28 cellular contexts compared by ENCODE assay signal in the genomic region with DNA sequence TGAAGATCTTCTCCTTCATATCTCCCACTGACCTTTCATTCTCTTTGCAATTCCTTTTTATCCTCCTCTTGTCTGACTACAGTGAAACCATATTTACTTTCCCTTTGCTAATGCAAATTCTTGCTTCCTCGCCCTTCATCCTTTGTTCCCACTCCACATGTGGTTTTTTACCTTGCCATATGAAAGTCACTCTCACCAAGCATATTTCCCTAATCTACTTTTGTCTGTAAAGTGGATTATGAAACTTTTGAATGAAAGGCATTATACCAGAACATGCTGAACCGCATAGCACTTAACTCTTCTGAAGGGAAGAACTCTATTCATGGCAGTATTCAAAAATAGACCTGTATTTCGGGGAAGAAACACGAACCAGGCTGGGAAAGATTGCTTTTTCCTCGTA. TPM values are rescaled to one million over a fixed set of nuclear protein-coding genes. Genes with fewer than 3 reads are reported as not detected.
A peak's percentile ranks its signal among the peaks of the same experiment; 100 is the strongest.
DNase-seq lines count a peak whose midpoint lies in the region; ATAC-seq and TF ChIP-seq lines count a peak whose summit lies in the region.
"Had no signal": no experiment of that assay in that cellular context is flagged by ENCODE, and none has a peak within 500 bp of the region (broad histone marks: within the 10 kb centered on the region; RNA-seq: fewer than 3 reads in every experiment).

No MANE protein-coding gene starts in this region.

- H3K9me3 ChIP-seq in iPS-18a (ENCODE audit: control insufficient read depth, low read depth, low read length) (no peaks in the 10 kb centered on the region), smooth muscle cell (replicated peaks; ENCODE audit: low read depth) (no peaks in the 10 kb centered on the region)
- H3K9me3 ChIP-seq: heart right ventricle, right lobe of liver, tibial nerve had no signal

- H3K4me3 ChIP-seq in iPS-18a (ENCODE audit: low read length) (peak overlapping the region; percentile 25), smooth muscle cell (peak overlapping the region; percentile 7)
- H3K4me3 ChIP-seq: heart right ventricle, left ventricle myocardium inferior, PC-9, right lobe of liver, tibial nerve had no signal

- no peaks in the 10 kb centered on the region for H3K4me1 Mint-ChIP-seq in stimulated activated memory B cell treated with anti-CD40 and anti-IgM and Interleukin-4, amounts not matched to agents 10 μg/mL and 1 μg/mL and 100 μg/mL, for 72 hours
- H3K4me1 Mint-ChIP-seq: activated naive CD8-positive, alpha-beta T cell treated with anti-CD3 and anti-CD28 coated beads for 36 hours; nephron had no signal

- H2AFZ ChIP-seq in smooth muscle cell (ENCODE audit: low read depth): no peak overlapping the region
- H2AFZ ChIP-seq: PC-9 had no signal

- no peak for TF ChIP-seq CTCF in smooth muscle cell (IDR thresholded peaks at IDR 0.05; ENCODE audit: borderline replicate concordance, insufficient read depth, poor library complexity, severe bottlenecking)

- H3K4me1 ChIP-seq in iPS-18a (ENCODE audit: control insufficient read depth, low read depth, low read length) (peaks cover 30% of the 10 kb centered on the region), smooth muscle cell (ENCODE audit: low read depth) (peaks cover 12% of the 10 kb centered on the region)
- H3K4me1 ChIP-seq: heart right ventricle, left ventricle myocardium inferior, right lobe of liver, tibial nerve had no signal

- 33% methylated on average over 5 of the region's 5 CpGs for WGBS in smooth muscle cell (ENCODE audit: low lambda C conversion rate)

- H3K27ac ChIP-seq in iPS-18a (ENCODE audit: low read length) (no peak overlapping the region), smooth muscle cell (ENCODE audit: low read depth) (no peak overlapping the region)
- H3K27ac ChIP-seq: epithelial cell of prostate, heart right ventricle, KMS-11, left ventricle myocardium inferior, PC-9, right lobe of liver, tibial nerve had no signal

- no peaks in the 10 kb centered on the region for H4K20me1 ChIP-seq in smooth muscle cell (ENCODE audit: low read depth)

- no peak for ATAC-seq in HG03354 (IDR thresholded peaks at IDR 0.05; ENCODE audit: poor library complexity, severe bottlenecking, unreplicated experiment)
- no peak for ATAC-seq in stimulated activated memory B cell treated with anti-CD40 and anti-IgM and Interleukin-4, amounts not matched to agents 10 μg/mL and 1 μg/mL and 100 μg/mL, for 72 hours
- ATAC-seq: right lobe of liver had no signal

- H3K36me3 ChIP-seq in iPS-18a (ENCODE audit: control insufficient read depth, low read depth, low read length) (no peaks in the 10 kb centered on the region), smooth muscle cell (ENCODE audit: low read depth) (no peaks in the 10 kb centered on the region)
- H3K36me3 ChIP-seq: heart right ventricle, left ventricle myocardium inferior, right lobe of liver, tibial nerve had no signal

- no peaks in the 10 kb centered on the region for H3F3A ChIP-seq in smooth muscle cell (ENCODE audit: low read depth)

- H3K27me3 Mint-ChIP-seq in stimulated activated memory B cell treated with anti-CD40 and anti-IgM and Interleukin-4, amounts not matched to agents 10 μg/mL and 1 μg/mL and 100 μg/mL, for 72 hours: no peaks in the 10 kb centered on the region
- H3K27me3 Mint-ChIP-seq: activated naive CD8-positive, alpha-beta T cell treated with anti-CD3 and anti-CD28 coated beads for 36 hours had no signal

- H3K4me2 ChIP-seq in smooth muscle cell: no peak overlapping the region
- H3K4me2 ChIP-seq: KMS-11, PC-9 had no signal

- H3K27me3 ChIP-seq in iPS-18a (ENCODE audit: control insufficient read depth, insufficient read depth, low read length) (no peaks in the 10 kb centered on the region), smooth muscle cell (ENCODE audit: low read depth) (no peaks in the 10 kb centered on the region)
- H3K27me3 ChIP-seq: heart right ventricle, right lobe of liver, tibial nerve had no signal

- no peaks in the 10 kb centered on the region for H3K79me2 ChIP-seq in smooth muscle cell (ENCODE audit: low read depth)

- in situ Hi-C loops in KBM-7 (cut with MboI; ENCODE audit: low pct_unique_long_range_greater_than_20kb, low sequenced_read_pairs): no loop called here

- no peak overlapping the region for H3K27ac Mint-ChIP-seq in stimulated activated memory B cell treated with anti-CD40 and anti-IgM and Interleukin-4, amounts not matched to agents 10 μg/mL and 1 μg/mL and 100 μg/mL, for 72 hours
- H3K27ac Mint-ChIP-seq: activated naive CD8-positive, alpha-beta T cell treated with anti-CD3 and anti-CD28 coated beads for 36 hours; nephron had no signal

- H3K4me3 Mint-ChIP-seq in stimulated activated memory B cell treated with anti-CD40 and anti-IgM and Interleukin-4, amounts not matched to agents 10 μg/mL and 1 μg/mL and 100 μg/mL, for 72 hours: no peak overlapping the region
- H3K4me3 Mint-ChIP-seq: activated naive CD8-positive, alpha-beta T cell treated with anti-CD3 and anti-CD28 coated beads for 36 hours; nephron had no signal

- DNase-seq in KBM-7 (peak; percentile 16), NCI-H82 (lab: John Stamatoyannopoulos, UW) (peak; percentile 82), smooth muscle cell (lab: John Stamatoyannopoulos, UW; ENCODE audit: unreplicated experiment) (no peak), dedifferentiated amniotic fluid mesenchymal stem cell (ENCODE audit: extremely low spot score) (no peak)
- DNase-seq: activated CD4-positive, alpha-beta T cell treated with anti-CD3 and anti-CD28 coated beads, Interleukin-2, amount 50 U/mL, for 48 hours; activated CD4-positive, CD25-positive, alpha-beta regulatory T cell; activated CD8-positive, alpha-beta memory T cell treated with anti-CD3 and anti-CD28 coated beads, Interleukin-2, amount 50 U/mL, for 48 hours; activated effector memory CD4-positive, alpha-beta T cell treated with Interleukin-2 at 50 U/mL for 16 hours; activated naive CD8-positive, alpha-beta T cell treated with anti-CD3 and anti-CD28 coated beads for 36 hours; cerebellar nuclear complex; heart right ventricle; left ventricle myocardium inferior; NCI-H1436 treated with DMSO at 0.1 percent for 48 hours; NCI-H2171; NCI-H526 treated with DMSO at 0.1 percent for 48 hours; PC-9; right lobe of liver; Right ventricle myocardium superior; stimulated activated CD4-positive, alpha-beta T cell treated with anti-CD3 and anti-CD28 coated beads, Interleukin-15, amount 100 ng/mL, for 24 hours; T1000 had no signal

- peak overlapping the region; percentile 15 for H3K9ac ChIP-seq in iPS-18a (ENCODE audit: low read length)
- no peak overlapping the region for H3K9ac ChIP-seq in smooth muscle cell (ENCODE audit: low read depth)
- H3K9ac ChIP-seq: KMS-11 had no signal

- no peaks in the 10 kb centered on the region for H3K36me3 Mint-ChIP-seq in stimulated activated memory B cell treated with anti-CD40 and anti-IgM and Interleukin-4, amounts not matched to agents 10 μg/mL and 1 μg/mL and 100 μg/mL, for 72 hours
- H3K36me3 Mint-ChIP-seq: activated naive CD8-positive, alpha-beta T cell treated with anti-CD3 and anti-CD28 coated beads for 36 hours had no signal

- H3K9me3 Mint-ChIP-seq in stimulated activated memory B cell treated with anti-CD40 and anti-IgM and Interleukin-4, amounts not matched to agents 10 μg/mL and 1 μg/mL and 100 μg/mL, for 72 hours: peaks cover 9% of the 10 kb centered on the region
- H3K9me3 Mint-ChIP-seq: activated naive CD8-positive, alpha-beta T cell treated with anti-CD3 and anti-CD28 coated beads for 36 hours; nephron had no signal

RNA-seq across cellular contexts. Expression of gene TMPRSS15, which starts 8.0 kb away (rescaled TPM):
- total RNA-seq in smooth muscle cell: not detected in 2 replicates
- not detected in 2 replicates for polyA plus RNA-seq in smooth muscle cell
- total RNA-seq: activated naive CD8-positive, alpha-beta T cell treated with anti-CD3 and anti-CD28 coated beads for 36 hours; astrocyte; left ventricle myocardium inferior; PC-9; right lobe of liver; Right ventricle myocardium superior; tibial nerve had no signal
- polyA plus RNA-seq: heart right ventricle had no signal

Comparison
In these comparisons a context has a peak if more than half of its experiments do, and no peak if none do; other contexts are left out.
1. DNase-seq: peak in KBM-7 (single experiment) and NCI-H82 (single experiment); none in smooth muscle cell (single experiment) and dedifferentiated amniotic fluid mesenchymal stem cell (single experiment).